10 cellular contexts compared by ENCODE assay signal in genomic region chr6:21992178-21992967, GRCh38.
A peak's percentile ranks its signal among the peaks of the same experiment; 100 is the strongest.
DNase-seq lines count a peak whose midpoint lies in the region; TF ChIP-seq lines count a peak whose summit lies in the region.
"Had no signal": no experiment of that assay in that cellular context is flagged by ENCODE, and none has a peak within 500 bp of the region (broad histone marks: within the 10 kb centered on the region; RNA-seq: fewer than 3 reads in every experiment).

No MANE protein-coding gene starts in this region.

- H3K4me3 ChIP-seq in mesodermal cell (ENCODE audit: extremely low read depth, insufficient read depth, low read length, poor library complexity, severe bottlenecking) (no peak overlapping the region), suprapubic skin (no peak overlapping the region)
- H3K4me3 ChIP-seq: heart right ventricle had no signal

- DNase-seq in ELR (ENCODE audit: low read depth) (peak; percentile 84), LHCN-M2 (ENCODE audit: low read depth) (peak; percentile 70), amniotic epithelial cell (ENCODE audit: low read depth) (peak; percentile 87), NCI-H510A treated with DMSO at 0.1 percent for 48 hours (lab: John Stamatoyannopoulos, UW) (no peak), middle frontal gyrus (ENCODE audit: extremely low spot score, low spot score) (no peak), suprapubic skin (ENCODE audit: low spot score in 2 of 2) (no peak)
- DNase-seq in central memory CD4-positive, alpha-beta T cell: no peak
- DNase-seq: activated CD4-positive, CD25-positive, alpha-beta regulatory T cell treated with anti-CD3 and anti-CD28 coated beads, Interleukin-2, amount 50 U/mL, for 72 hours; heart right ventricle had no signal

- H3K27me3 ChIP-seq in suprapubic skin: no peaks in the 10 kb centered on the region
- H3K27me3 ChIP-seq: heart right ventricle had no signal

- peaks cover 42% of the 10 kb centered on the region for H3K4me1 ChIP-seq in mesodermal cell (ENCODE audit: control insufficient read depth, insufficient read depth, low read length, poor library complexity, severe bottlenecking)
- peaks cover 5% of the 10 kb centered on the region for H3K4me1 ChIP-seq in suprapubic skin

- no peak for TF ChIP-seq POLR2A in suprapubic skin (IDR thresholded peaks at IDR 0.05)

- no peak for TF ChIP-seq CTCF in suprapubic skin (IDR thresholded peaks at IDR 0.05)

- no peak for TF ChIP-seq EP300 in suprapubic skin (IDR thresholded peaks at IDR 0.05)

- H3K36me3 ChIP-seq in mesodermal cell (ENCODE audit: control insufficient read depth, insufficient read depth, low read length) (no peaks in the 10 kb centered on the region), suprapubic skin (no peaks in the 10 kb centered on the region)
- H3K36me3 ChIP-seq: heart right ventricle had no signal

- peak overlapping the region; percentile 3 for H3K27ac ChIP-seq in mesodermal cell (ENCODE audit: low read depth, low read length, severe bottlenecking)
- no peak overlapping the region for H3K27ac ChIP-seq in suprapubic skin
- H3K27ac ChIP-seq: heart right ventricle had no signal

- WGBS in mesodermal cell (ENCODE audit: insufficient coverage in 2 of 2), 2 experiments: 85 to 98% methylated on average over 5 to 6 of the region's 6 CpGs
- 79% methylated on average over 6 of the region's 6 CpGs for WGBS in suprapubic skin

- no peaks in the 10 kb centered on the region for H3K9me3 ChIP-seq in mesodermal cell (ENCODE audit: control insufficient read depth, low read length)
- no peaks in the 10 kb centered on the region for H3K9me3 ChIP-seq in suprapubic skin
- H3K9me3 ChIP-seq: heart right ventricle had no signal

Comparison
In these comparisons a context has a peak if more than half of its experiments do, and no peak if none do; other contexts are left out.
1. DNase-seq: peak in ELR (single experiment), LHCN-M2 (single experiment) and amniotic epithelial cell (single experiment); none in NCI-H510A treated with DMSO at 0.1 percent for 48 hours (single experiment), middle frontal gyrus (single experiment), suprapubic skin (0 of 2) and central memory CD4-positive, alpha-beta T cell (single experiment).